ENCODE assay signal across 19 cellular contexts in genomic region chr2:26229595-26229994, GRCh38.
"Had no signal": no experiment of that assay in that cellular context is flagged by ENCODE, and none has a peak within 500 bp of the region (broad histone marks: within the 10 kb centered on the region; RNA-seq: fewer than 3 reads in every experiment).

No MANE protein-coding gene starts in this region.

- H3K4me1 ChIP-seq: SJSA1 had no signal

- H3K4me3 ChIP-seq: SJSA1, SK-N-MC had no signal

- FAIRE-seq: RCC 7860 had no signal

- H3K9me3 ChIP-seq: SJSA1 had no signal

- DNase-seq: KBM-7, MV-4-11, NCI-H1048, NCI-H1105, NCI-H1417, NCI-H1436 treated with DMSO at 0.1 percent for 48 hours, NCI-H1694, NCI-H187 treated with DMSO at 0.1 percent for 48 hours, NCI-H2029 treated with DMSO at 0.1 percent for 48 hours, NCI-H2171 treated with DMSO at 0.1 percent for 48 hours, NCI-H524, NCI-H526 treated with DMSO at 0.1 percent for 48 hours, NCI-H774, Right ventricle myocardium superior, RPMI8226, SIG-M5 had no signal

- H3K27me3 ChIP-seq: SJSA1 had no signal

- H3K27ac ChIP-seq: SJSA1, SK-N-MC had no signal
